ENCODE assay signal across 19 cellular contexts in genomic region chr7:101226686-101227085, GRCh38. TPM values are rescaled to one million over a fixed set of nuclear protein-coding genes. Genes with fewer than 3 reads are reported as not detected.
DNase-seq lines count a peak whose midpoint lies in the region; ATAC-seq, FAIRE-seq and TF ChIP-seq lines count a peak whose summit lies in the region.
"Had no signal": no experiment of that assay in that cellular context is flagged by ENCODE, and none has a peak within 500 bp of the region (broad histone marks: within the 10 kb centered on the region; RNA-seq: fewer than 3 reads in every experiment).

No MANE protein-coding gene starts in this region.

- no peak overlapping the region for H2AK5ac ChIP-seq in mesenchymal stem cell (ENCODE audit: low read length, severe bottlenecking)

- POLR2A ChIA-PET in HepG2 (lab: Yijun Ruan, JAX) = interaction anchor here (3.5 kb wide), 1 partner anchor 11 kb away, joined by 16 read pairs; the partner anchor contains the start of gene CLDN15

- H3K79me2 ChIP-seq in HepG2 (ENCODE audit: insufficient read depth, low read length) = no peaks in the 10 kb centered on the region

- no peak overlapping the region for H3K23ac ChIP-seq in mesenchymal stem cell (ENCODE audit: low read length in 2 of 2)

- in situ Hi-C loops in HepG2 (cut with HindIII; ENCODE audit: extremely low pct_ligation_motif_present, low pct_unique_long_range_greater_than_20kb) = no loop called here

- H3K4me2 ChIP-seq in HepG2 (ENCODE audit: low read depth, low read length) = no peak overlapping the region
- H3K4me2 ChIP-seq in mesenchymal stem cell (ENCODE audit: low read length, poor library complexity, severe bottlenecking) = no peak overlapping the region
- H3K4me2 ChIP-seq: SK-N-SH had no signal

- H2BK5ac ChIP-seq in mesenchymal stem cell (ENCODE audit: low read depth, low read length, poor library complexity, severe bottlenecking) = no peak overlapping the region

- no peak overlapping the region for H2BK12ac ChIP-seq in mesenchymal stem cell (ENCODE audit: low read length in 2 of 2)

- no peak for ATAC-seq in HepG2
- no peak for ATAC-seq in right lobe of liver
- ATAC-seq in GM21367 (IDR thresholded peaks at IDR 0.05; ENCODE audit: unreplicated experiment) = no peak

- H2BK15ac ChIP-seq in mesenchymal stem cell (ENCODE audit: low read depth, poor library complexity, severe bottlenecking) = no peak overlapping the region

- H3K9me3 ChIP-seq in HepG2 (ENCODE audit: low read length) (no peaks in the 10 kb centered on the region), right lobe of liver (no peaks in the 10 kb centered on the region), mesenchymal stem cell (ENCODE audit: control insufficient read depth, low read length) (no peaks in the 10 kb centered on the region)
- H3K9me3 ChIP-seq: SK-N-SH had no signal

- no peak overlapping the region for H3K27ac ChIP-seq in HepG2 (ENCODE audit: extremely low read length, insufficient read depth, low read length)
- no peak overlapping the region for H3K27ac ChIP-seq in right lobe of liver
- no peak overlapping the region for H3K27ac ChIP-seq in mesenchymal stem cell (ENCODE audit: low read length, poor library complexity, severe bottlenecking)
- H3K27ac ChIP-seq: 22Rv1 had no signal

- H3K4me3 ChIP-seq in HepG2 (replicated peaks in 1 of 3; ENCODE audit: insufficient read depth in 1 of 3, low read depth in 2 of 3, low read length in 3 of 3) (no peak overlapping the region), right lobe of liver (no peak overlapping the region), mesenchymal stem cell (ENCODE audit: insufficient read depth in 1 of 2, low read depth in 1 of 2, low read length in 2 of 2) (no peak overlapping the region)

- H3K36me3 ChIP-seq in HepG2 (replicated peaks in 1 of 2; ENCODE audit: control insufficient read depth in 1 of 2, insufficient read depth in 2 of 2, low read length in 2 of 2) (peaks cover 4 to 34% of the 10 kb centered on the region in 2 experiments; a peak in 4 of 5 replicates), right lobe of liver (peaks cover 0 to 59% (median 20%) of the 10 kb centered on the region in 4 donors), mesenchymal stem cell (ENCODE audit: control insufficient read depth in 1 of 2, insufficient read depth in 2 of 2, low read depth in 1 of 2, low read length in 2 of 2) (peaks cover 59 to 65% of the 10 kb centered on the region in 2 experiments)

- intact Hi-C loops in HepG2 (cut with micrococcal nuclease; ENCODE audit: unreplicated experiment) = no loop called here
- intact Hi-C loops in right lobe of liver (cut with DNase I) = no loop called here
- intact Hi-C loops in posterior vena cava (cut with DNase I) = no loop called here

- no peak for TF ChIP-seq RAD21 in HepG2 (CRISPR knock-in tag; IDR thresholded peaks at IDR 0.05)

- TF ChIP-seq EP300 in HepG2 (IDR thresholded peaks at IDR 0.05; ENCODE audit: low read depth in 2 of 2, low read length in 2 of 2) (no peak), HepG2 (CRISPR knock-in tag; IDR thresholded peaks at IDR 0.05; ENCODE audit: borderline replicate concordance) (no peak)

- FAIRE-seq in HepG2 (lab: Jason Lieb, UNC) = no peak

- H3K14ac ChIP-seq in mesenchymal stem cell (ENCODE audit: low read length in 2 of 2) = no peak overlapping the region

- H3K18ac ChIP-seq in mesenchymal stem cell (ENCODE audit: low read depth in 1 of 2, low read length in 2 of 2) = no peak overlapping the region

- no TSS peak for BruUV-seq in HepG2 (replicated peaks; lab: Mats Ljungman, UMichigan)

- no peak for TF ChIP-seq CTCF in HepG2 (CRISPR knock-in tag; IDR thresholded peaks at IDR 0.05)
- no peak for TF ChIP-seq CTCF in right lobe of liver (IDR thresholded peaks at IDR 0.05)

- no peaks in the 10 kb centered on the region for H3K27me3 ChIP-seq in HepG2 (ENCODE audit: control insufficient read depth in 1 of 2, insufficient read depth in 2 of 2, low read length in 2 of 2)
- no peaks in the 10 kb centered on the region for H3K27me3 ChIP-seq in right lobe of liver
- H3K27me3 ChIP-seq in mesenchymal stem cell (ENCODE audit: control insufficient read depth in 1 of 2, insufficient read depth in 1 of 2, low read length in 2 of 2) = no peaks in the 10 kb centered on the region

- H4K20me1 ChIP-seq in HepG2 (ENCODE audit: insufficient read depth, low read length) = no peaks in the 10 kb centered on the region

- H3K4ac ChIP-seq in mesenchymal stem cell (ENCODE audit: low read depth in 1 of 2, low read length in 2 of 2) = no peak overlapping the region

- peaks cover 14% of the 10 kb centered on the region for H3K4me1 ChIP-seq in HepG2 (ENCODE audit: insufficient read depth, low read length)
- H3K4me1 ChIP-seq in right lobe of liver = peaks cover 0 to 26% (median 9%) of the 10 kb centered on the region in 4 donors
- peaks cover 3% of the 10 kb centered on the region for H3K4me1 ChIP-seq in mesenchymal stem cell (ENCODE audit: control insufficient read depth, insufficient read depth, low read depth, low read length)

- no peak overlapping the region for H2BK120ac ChIP-seq in mesenchymal stem cell (ENCODE audit: low read depth, low read length)

- no peak overlapping the region for H4K91ac ChIP-seq in mesenchymal stem cell (ENCODE audit: low read length)

- H3K9ac ChIP-seq in HepG2 (ENCODE audit: insufficient read depth, low read depth, low read length) = no peak overlapping the region
- H3K9ac ChIP-seq in mesenchymal stem cell (ENCODE audit: low read length) = peak overlapping the region; percentile 26
- H3K9ac ChIP-seq: SK-N-SH had no signal

- no peak for TF ChIP-seq POLR2A in HepG2 (IDR thresholded peaks at IDR 0.05; ENCODE audit: insufficient read depth in 1 of 2, low read depth in 2 of 2, low read length in 2 of 2)
- TF ChIP-seq POLR2A in right lobe of liver (IDR thresholded peaks at IDR 0.05) = no peak

- no peak overlapping the region for H4K8ac ChIP-seq in mesenchymal stem cell (ENCODE audit: low read length)

- H2AFZ ChIP-seq in HepG2 (ENCODE audit: low read length) (no peak overlapping the region), mesenchymal stem cell (ENCODE audit: low read depth, low read length) (no peak overlapping the region)

- H3K79me1 ChIP-seq in mesenchymal stem cell (replicated peaks; ENCODE audit: low read length, poor library complexity, severe bottlenecking) = peaks cover 21% of the 10 kb centered on the region

- CTCF ChIA-PET in HepG2 (lab: Yijun Ruan, JAX; ENCODE audit: low intra/inter-chr PET ratio, low total read pairs) = no interaction called here

- 96% methylated on average over 10 of the region's 10 CpGs for WGBS in HepG2 (ENCODE audit: low lambda C conversion rate)
- WGBS in right lobe of liver (ENCODE audit: insufficient coverage, low coverage, low lambda C conversion rate, missing lambda C conversion rate) = 66% methylated on average over 10 of the region's 10 CpGs
- WGBS in mesenchymal stem cell = 90% methylated on average over 9 of the region's 10 CpGs

- DNase-seq in HepG2 (ENCODE audit: low spot score) (no peak), right lobe of liver (no peak), fibroblast of gingiva (ENCODE audit: low read depth) (peak; percentile 43), mesenchymal stem cell (no peak), DMS53 (lab: John Stamatoyannopoulos, UW) (no peak), posterior vena cava (ENCODE audit: low spot score) (no peak), SIG-M5 treated with dmso at 0.1 percent for 504 hours (lab: John Stamatoyannopoulos, UW; ENCODE audit: unreplicated experiment) (no peak)
- DNase-seq: Calu3; CD4-positive, CD25-positive, alpha-beta regulatory T cell; DMS79 treated with DMSO at 0.1 percent for 48 hours; GOT3; Kasumi-1; NCI-H187 treated with DMSO at 0.1 percent for 48 hours; NCI-H2171; NCI-H774; SK-N-SH had no signal

RNA-seq across cellular contexts. Expression of gene ZNHIT1, which starts 8.7 kb away (rescaled TPM):
- total RNA-seq in HepG2 (2016; rRNA removed; fragmentation: Illumina TruSeq; extraction: Trizol) = 64.5 and 66.5 TPM in 2 replicates
- 64.0 and 69.5 TPM in 2 replicates for total RNA-seq in HepG2 (2016; cell fraction: cytosol; rRNA removed; fragmentation: Illumina TruSeq; extraction: Trizol; ENCODE audit: low read depth)
- total RNA-seq in HepG2 (2016; cell fraction: insoluble cytoplasmic fraction; rRNA removed; fragmentation: Illumina TruSeq; extraction: Trizol) = 68.4 and 76.1 TPM in 2 replicates
- total RNA-seq in HepG2 (2016; cell fraction: membrane; rRNA removed; fragmentation: Illumina TruSeq; extraction: Trizol) = 53.8 and 60.2 TPM in 2 replicates
- 26.8 and 31.3 TPM in 2 replicates for total RNA-seq in HepG2 (2016; cell fraction: nucleus; rRNA removed; fragmentation: Illumina TruSeq; extraction: Trizol)
- 32.5 and 36.8 TPM in 2 replicates for polyA plus RNA-seq in HepG2 (2011; rRNA removed)
- 42.7 and 52.4 TPM in 2 replicates for polyA plus RNA-seq in HepG2 (2011; cell fraction: cytosol; rRNA removed)
- 23.5 and 25.9 TPM in 2 replicates for polyA plus RNA-seq in HepG2 (2011; cell fraction: nucleus; rRNA removed)
- 41.6 and 44.7 TPM in 2 replicates for polyA plus RNA-seq in HepG2 (2012)
- polyA plus RNA-seq in HepG2 (2016; cell fraction: cytosol; fragmentation: Illumina TruSeq; extraction: Trizol; ENCODE audit: low read depth) = 71.9 and 73.7 TPM in 2 replicates
- 68.8 and 69.1 TPM in 2 replicates for polyA plus RNA-seq in HepG2 (2016; cell fraction: insoluble cytoplasmic fraction; fragmentation: Illumina TruSeq; extraction: Trizol; ENCODE audit: low read depth)
- polyA plus RNA-seq in HepG2 (2016; cell fraction: membrane; fragmentation: Illumina TruSeq; extraction: Trizol; ENCODE audit: low read depth) = 47.5 and 51.9 TPM in 2 replicates
- 57.2 and 62.8 TPM in 2 replicates for polyA plus RNA-seq in HepG2 (2016; cell fraction: nucleus; fragmentation: Illumina TruSeq; extraction: Trizol; ENCODE audit: insufficient read depth, low read depth)
- 23.4 and 35.9 TPM in 2 replicates for polyA minus RNA-seq in HepG2 (2011; rRNA and poly(A)+ RNA removed; ENCODE audit: low replicate concordance)
- 21.7 and 22.1 TPM in 2 replicates for polyA minus RNA-seq in HepG2 (2011; cell fraction: cytosol; rRNA and poly(A)+ RNA removed)
- polyA minus RNA-seq in HepG2 (2011; cell fraction: nucleus; rRNA and poly(A)+ RNA removed) = 5.4 and 6.3 TPM in 2 replicates
- 100 to 1,000 TPM in 4 of 6 experiments, 10 to 100 TPM in 2; 68.3 to 159 (median 111) TPM for total RNA-seq in right lobe of liver
- 83.1 TPM for polyA plus RNA-seq in mesenchymal stem cell (2013, experiment 1 of 2)
- 82.5 TPM for polyA plus RNA-seq in mesenchymal stem cell (2013, experiment 2 of 2)
- total RNA-seq in posterior vena cava = 10 to 100 TPM; 44.6 to 50.4 TPM

RNA-seq across cellular contexts. Expression of gene PLOD3, which starts 9.3 kb away (rescaled TPM):
- total RNA-seq in HepG2 (2016; rRNA removed; fragmentation: Illumina TruSeq; extraction: Trizol) (22.2 and 67.4 TPM in 2 replicates), right lobe of liver (10 to 100 TPM; 41.7 to 57.5 (median 54.3) TPM), posterior vena cava (10 to 100 TPM; 59.6 to 64.3 TPM)
- 23.9 and 25.4 TPM in 2 replicates for total RNA-seq in HepG2 (2016; cell fraction: cytosol; rRNA removed; fragmentation: Illumina TruSeq; extraction: Trizol; ENCODE audit: low read depth)
- 20.2 and 72.6 TPM in 2 replicates for total RNA-seq in HepG2 (2016; cell fraction: insoluble cytoplasmic fraction; rRNA removed; fragmentation: Illumina TruSeq; extraction: Trizol)
- total RNA-seq in HepG2 (2016; cell fraction: membrane; rRNA removed; fragmentation: Illumina TruSeq; extraction: Trizol) = 24.4 and 25.4 TPM in 2 replicates
- 63.9 and 86.6 TPM in 2 replicates for total RNA-seq in HepG2 (2016; cell fraction: nucleus; rRNA removed; fragmentation: Illumina TruSeq; extraction: Trizol)
- 65.8 and 69.0 TPM in 2 replicates for polyA plus RNA-seq in HepG2 (2011; rRNA removed)
- 46.3 and 69.3 TPM in 2 replicates for polyA plus RNA-seq in HepG2 (2011; cell fraction: cytosol; rRNA removed)
- 162 and 195 TPM in 2 replicates for polyA plus RNA-seq in HepG2 (2011; cell fraction: nucleus; rRNA removed)
- 53.0 and 94.8 TPM in 2 replicates for polyA plus RNA-seq in HepG2 (2012)
- polyA plus RNA-seq in HepG2 (2016; cell fraction: cytosol; fragmentation: Illumina TruSeq; extraction: Trizol; ENCODE audit: low read depth) = 12.2 and 13.8 TPM in 2 replicates
- 27.9 and 38.5 TPM in 2 replicates for polyA plus RNA-seq in HepG2 (2016; cell fraction: insoluble cytoplasmic fraction; fragmentation: Illumina TruSeq; extraction: Trizol; ENCODE audit: low read depth)
- 21.2 and 23.4 TPM in 2 replicates for polyA plus RNA-seq in HepG2 (2016; cell fraction: membrane; fragmentation: Illumina TruSeq; extraction: Trizol; ENCODE audit: low read depth)
- 217 and 227 TPM in 2 replicates for polyA plus RNA-seq in HepG2 (2016; cell fraction: nucleus; fragmentation: Illumina TruSeq; extraction: Trizol; ENCODE audit: insufficient read depth, low read depth)
- 44.4 and 96.8 TPM in 2 replicates for polyA minus RNA-seq in HepG2 (2011; rRNA and poly(A)+ RNA removed; ENCODE audit: low replicate concordance)
- 55.0 and 69.8 TPM in 2 replicates for polyA minus RNA-seq in HepG2 (2011; cell fraction: cytosol; rRNA and poly(A)+ RNA removed)
- polyA minus RNA-seq in HepG2 (2011; cell fraction: nucleus; rRNA and poly(A)+ RNA removed) = 37.7 and 50.2 TPM in 2 replicates
- 210 TPM for polyA plus RNA-seq in mesenchymal stem cell (2013, experiment 1 of 2)
- 206 TPM for polyA plus RNA-seq in mesenchymal stem cell (2013, experiment 2 of 2)

RNA-seq across cellular contexts. Expression of gene CLDN15, which starts 10.9 kb away (rescaled TPM):
- total RNA-seq in HepG2 (2016; rRNA removed; fragmentation: Illumina TruSeq; extraction: Trizol) (2.2 and 7.1 TPM in 2 replicates), right lobe of liver (10 to 100 TPM in 2 of 6 experiments, 1 to 10 TPM in 4; 5.9 to 10.8 (median 9.2) TPM), posterior vena cava (1 to 10 TPM; 4.9 to 5.1 TPM)
- total RNA-seq in HepG2 (2016; cell fraction: cytosol; rRNA removed; fragmentation: Illumina TruSeq; extraction: Trizol; ENCODE audit: low read depth) = 1.6 and 1.9 TPM in 2 replicates
- total RNA-seq in HepG2 (2016; cell fraction: insoluble cytoplasmic fraction; rRNA removed; fragmentation: Illumina TruSeq; extraction: Trizol) = 1.7 and 7.0 TPM in 2 replicates
- 2.3 and 3.3 TPM in 2 replicates for total RNA-seq in HepG2 (2016; cell fraction: membrane; rRNA removed; fragmentation: Illumina TruSeq; extraction: Trizol)
- total RNA-seq in HepG2 (2016; cell fraction: nucleus; rRNA removed; fragmentation: Illumina TruSeq; extraction: Trizol) = 8.2 and 12.3 TPM in 2 replicates
- 17.8 and 20.6 TPM in 2 replicates for polyA plus RNA-seq in HepG2 (2011; rRNA removed)
- polyA plus RNA-seq in HepG2 (2011; cell fraction: cytosol; rRNA removed) = 5.9 and 8.1 TPM in 2 replicates
- polyA plus RNA-seq in HepG2 (2011; cell fraction: nucleus; rRNA removed) = 79.5 and 89.0 TPM in 2 replicates
- 7.2 and 11.3 TPM in 2 replicates for polyA plus RNA-seq in HepG2 (2012)
- 1.8 and 1.9 TPM in 2 replicates for polyA plus RNA-seq in HepG2 (2016; cell fraction: cytosol; fragmentation: Illumina TruSeq; extraction: Trizol; ENCODE audit: low read depth)
- 2.5 and 3.3 TPM in 2 replicates for polyA plus RNA-seq in HepG2 (2016; cell fraction: insoluble cytoplasmic fraction; fragmentation: Illumina TruSeq; extraction: Trizol; ENCODE audit: low read depth)
- polyA plus RNA-seq in HepG2 (2016; cell fraction: membrane; fragmentation: Illumina TruSeq; extraction: Trizol; ENCODE audit: low read depth) = 2.7 and 4.4 TPM in 2 replicates
- 36.5 and 40.0 TPM in 2 replicates for polyA plus RNA-seq in HepG2 (2016; cell fraction: nucleus; fragmentation: Illumina TruSeq; extraction: Trizol; ENCODE audit: insufficient read depth, low read depth)
- polyA minus RNA-seq in HepG2 (2011; rRNA and poly(A)+ RNA removed; ENCODE audit: low replicate concordance) = 15.5 and 16.2 TPM in 2 replicates
- 2.0 and 3.3 TPM in 2 replicates for polyA minus RNA-seq in HepG2 (2011; cell fraction: cytosol; rRNA and poly(A)+ RNA removed)
- 18.2 TPM in 2 replicates for polyA minus RNA-seq in HepG2 (2011; cell fraction: nucleus; rRNA and poly(A)+ RNA removed)
- 3.0 TPM for polyA plus RNA-seq in mesenchymal stem cell (2013, experiment 1 of 2)
- 2.6 TPM for polyA plus RNA-seq in mesenchymal stem cell (2013, experiment 2 of 2)

RNA-seq across cellular contexts. Expression of gene FIS1, which starts 18.2 kb away (rescaled TPM):
- total RNA-seq in HepG2 (2016; rRNA removed; fragmentation: Illumina TruSeq; extraction: Trizol) (97.5 and 122 TPM in 2 replicates), right lobe of liver (100 to 1,000 TPM; 105 to 228 (median 134) TPM), posterior vena cava (100 to 1,000 TPM; 166 to 181 TPM)
- 100 and 125 TPM in 2 replicates for total RNA-seq in HepG2 (2016; cell fraction: cytosol; rRNA removed; fragmentation: Illumina TruSeq; extraction: Trizol; ENCODE audit: low read depth)
- 102 and 131 TPM in 2 replicates for total RNA-seq in HepG2 (2016; cell fraction: insoluble cytoplasmic fraction; rRNA removed; fragmentation: Illumina TruSeq; extraction: Trizol)
- total RNA-seq in HepG2 (2016; cell fraction: membrane; rRNA removed; fragmentation: Illumina TruSeq; extraction: Trizol) = 121 and 149 TPM in 2 replicates
- total RNA-seq in HepG2 (2016; cell fraction: nucleus; rRNA removed; fragmentation: Illumina TruSeq; extraction: Trizol) = 45.4 and 52.1 TPM in 2 replicates
- polyA plus RNA-seq in HepG2 (2011; rRNA removed) = 97.5 and 101 TPM in 2 replicates
- 160 and 210 TPM in 2 replicates for polyA plus RNA-seq in HepG2 (2011; cell fraction: cytosol; rRNA removed)
- 129 and 133 TPM in 2 replicates for polyA plus RNA-seq in HepG2 (2011; cell fraction: nucleus; rRNA removed)
- polyA plus RNA-seq in HepG2 (2012) = 51.7 and 63.6 TPM in 2 replicates
- polyA plus RNA-seq in HepG2 (2016; cell fraction: cytosol; fragmentation: Illumina TruSeq; extraction: Trizol; ENCODE audit: low read depth) = 123 and 156 TPM in 2 replicates
- 123 and 128 TPM in 2 replicates for polyA plus RNA-seq in HepG2 (2016; cell fraction: insoluble cytoplasmic fraction; fragmentation: Illumina TruSeq; extraction: Trizol; ENCODE audit: low read depth)
- polyA plus RNA-seq in HepG2 (2016; cell fraction: membrane; fragmentation: Illumina TruSeq; extraction: Trizol; ENCODE audit: low read depth) = 120 and 131 TPM in 2 replicates
- 87.9 and 91.1 TPM in 2 replicates for polyA plus RNA-seq in HepG2 (2016; cell fraction: nucleus; fragmentation: Illumina TruSeq; extraction: Trizol; ENCODE audit: insufficient read depth, low read depth)
- polyA minus RNA-seq in HepG2 (2011; rRNA and poly(A)+ RNA removed; ENCODE audit: low replicate concordance) = 39.1 and 61.0 TPM in 2 replicates
- 19.9 and 20.4 TPM in 2 replicates for polyA minus RNA-seq in HepG2 (2011; cell fraction: cytosol; rRNA and poly(A)+ RNA removed)
- 35.4 and 38.3 TPM in 2 replicates for polyA minus RNA-seq in HepG2 (2011; cell fraction: nucleus; rRNA and poly(A)+ RNA removed)
- 168 TPM for polyA plus RNA-seq in mesenchymal stem cell (2013, experiment 1 of 2)
- polyA plus RNA-seq in mesenchymal stem cell (2013, experiment 2 of 2) = 172 TPM

RNA-seq across cellular contexts. Expression of gene MOGAT3, which starts 25.9 kb away (rescaled TPM):
- total RNA-seq in HepG2 (2016; rRNA removed; fragmentation: Illumina TruSeq; extraction: Trizol) = 5.5 and 22.5 TPM in 2 replicates
- 4.9 TPM in 2 replicates for total RNA-seq in HepG2 (2016; cell fraction: cytosol; rRNA removed; fragmentation: Illumina TruSeq; extraction: Trizol; ENCODE audit: low read depth)
- 5.7 and 22.7 TPM in 2 replicates for total RNA-seq in HepG2 (2016; cell fraction: insoluble cytoplasmic fraction; rRNA removed; fragmentation: Illumina TruSeq; extraction: Trizol)
- total RNA-seq in HepG2 (2016; cell fraction: membrane; rRNA removed; fragmentation: Illumina TruSeq; extraction: Trizol) = 4.8 and 5.0 TPM in 2 replicates
- 38.2 and 46.4 TPM in 2 replicates for total RNA-seq in HepG2 (2016; cell fraction: nucleus; rRNA removed; fragmentation: Illumina TruSeq; extraction: Trizol)
- 30.5 and 39.2 TPM in 2 replicates for polyA plus RNA-seq in HepG2 (2011; rRNA removed)
- 16.6 and 17.2 TPM in 2 replicates for polyA plus RNA-seq in HepG2 (2011; cell fraction: cytosol; rRNA removed)
- polyA plus RNA-seq in HepG2 (2011; cell fraction: nucleus; rRNA removed) = 82.9 and 84.5 TPM in 2 replicates
- polyA plus RNA-seq in HepG2 (2012) = 17.1 and 24.2 TPM in 2 replicates
- polyA plus RNA-seq in HepG2 (2016; cell fraction: cytosol; fragmentation: Illumina TruSeq; extraction: Trizol; ENCODE audit: low read depth) = 1.8 and 2.5 TPM in 2 replicates
- polyA plus RNA-seq in HepG2 (2016; cell fraction: insoluble cytoplasmic fraction; fragmentation: Illumina TruSeq; extraction: Trizol; ENCODE audit: low read depth) = 5.6 and 6.9 TPM in 2 replicates
- polyA plus RNA-seq in HepG2 (2016; cell fraction: membrane; fragmentation: Illumina TruSeq; extraction: Trizol; ENCODE audit: low read depth) = 2.9 and 3.0 TPM in 2 replicates
- polyA plus RNA-seq in HepG2 (2016; cell fraction: nucleus; fragmentation: Illumina TruSeq; extraction: Trizol; ENCODE audit: insufficient read depth, low read depth) = 38.7 and 42.5 TPM in 2 replicates
- 121 TPM in 1 of 2 replicates, not detected in the other for polyA minus RNA-seq in HepG2 (2011; rRNA and poly(A)+ RNA removed; ENCODE audit: low replicate concordance)
- 14.9 and 15.6 TPM in 2 replicates for polyA minus RNA-seq in HepG2 (2011; cell fraction: cytosol; rRNA and poly(A)+ RNA removed)
- polyA minus RNA-seq in HepG2 (2011; cell fraction: nucleus; rRNA and poly(A)+ RNA removed) = 233 and 284 TPM in 2 replicates
- total RNA-seq in right lobe of liver = 10 to 100 TPM in 5 of 6 experiments, 1 to 10 TPM in 1; 8.4 to 28.6 (median 15.7) TPM
- not detected for polyA plus RNA-seq in mesenchymal stem cell (2013, experiment 1 of 2)
- not detected for polyA plus RNA-seq in mesenchymal stem cell (2013, experiment 2 of 2)
- not detected for total RNA-seq in posterior vena cava
- total RNA-seq: Calu3; CD4-positive, CD25-positive, alpha-beta regulatory T cell; NCI-H460 had no signal
- polyA plus RNA-seq: CD4-positive, CD25-positive, alpha-beta regulatory T cell; SK-N-SH had no signal
